Comparison of ENCODE assay signal across 15 cellular contexts in the genomic region with DNA sequence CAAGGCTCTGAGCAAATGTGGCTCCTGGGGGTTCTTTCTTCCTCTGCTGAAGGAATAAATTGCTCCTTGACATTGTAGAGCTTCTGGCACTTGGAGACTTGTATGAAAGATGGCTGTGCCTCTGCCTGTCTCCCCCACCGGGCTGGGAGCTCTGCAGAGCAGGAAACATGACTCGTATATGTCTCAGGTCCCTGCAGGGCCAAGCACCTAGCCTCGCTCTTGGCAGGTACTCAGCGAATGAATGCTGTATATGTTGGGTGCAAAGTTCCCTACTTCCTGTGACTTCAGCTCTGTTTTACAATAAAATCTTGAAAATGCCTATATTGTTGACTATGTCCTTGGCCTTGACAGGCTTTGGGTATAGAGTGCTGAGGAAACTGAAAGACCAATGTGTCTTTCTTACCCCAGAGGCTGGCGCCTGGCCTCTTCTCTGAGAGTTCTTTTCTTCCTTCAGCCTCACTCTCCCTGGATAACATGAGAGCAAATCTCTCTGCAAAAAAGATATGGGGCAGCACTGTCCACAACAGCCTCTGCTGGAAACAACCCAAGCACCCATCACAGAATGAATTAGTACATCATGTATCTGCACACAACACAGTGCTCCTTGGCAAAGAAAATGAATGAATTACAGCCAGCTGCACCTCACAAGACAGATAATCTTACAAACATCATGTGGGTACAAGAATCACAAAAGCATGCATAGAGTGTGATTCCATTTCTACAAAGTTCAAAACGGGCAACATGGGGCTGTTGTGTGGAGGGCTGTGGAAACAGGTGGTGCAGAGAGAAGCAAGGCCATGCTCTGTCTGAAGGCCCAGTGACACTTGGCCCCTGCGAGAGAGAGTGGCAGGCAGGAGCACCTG. TPM values are rescaled to one million over a fixed set of nuclear protein-coding genes. Genes with fewer than 3 reads are reported as not detected.
DNase-seq lines count a peak whose midpoint lies in the region; ATAC-seq and TF ChIP-seq lines count a peak whose summit lies in the region.
"Had no signal": no experiment of that assay in that cellular context is flagged by ENCODE, and none has a peak within 500 bp of the region (broad histone marks: within the 10 kb centered on the region; RNA-seq: fewer than 3 reads in every experiment).

No MANE protein-coding gene starts in this region.

- H3K27ac Mint-ChIP-seq in activated naive CD4-positive, alpha-beta T cell treated with anti-CD3 and anti-CD28 coated beads, Interleukin-2, amount 50 U/mL, for 72 hours = peak overlapping the region in 1 of 2 donors; percentile 22
- peak overlapping the region; percentile 33 for H3K27ac Mint-ChIP-seq in T-helper 1 cell treated with Interleukin-12 subunit alpha and Interleukin-12 subunit beta and Interleukin-4 antibody, amounts not matched to agents 30 μg/mL and 1 μg/mL, for 36 hours
- no peak overlapping the region for H3K27ac Mint-ChIP-seq in stimulated activated naive CD8-positive, alpha-beta T cell treated with anti-CD3 and anti-CD28 coated beads, Interleukin-15, amount 100 ng/mL, for 72 hours

- H4K20me1 ChIP-seq in hepatocyte (ENCODE audit: insufficient read depth, poor library complexity, severe bottlenecking) = no peaks in the 10 kb centered on the region

- no peaks in the 10 kb centered on the region for H3K27me3 Mint-ChIP-seq in T-helper 1 cell treated with Interleukin-12 subunit alpha and Interleukin-12 subunit beta and Interleukin-4 antibody, amounts not matched to agents 30 μg/mL and 1 μg/mL, for 36 hours (ENCODE audit: low read depth)
- H3K27me3 Mint-ChIP-seq in stimulated activated naive CD8-positive, alpha-beta T cell treated with anti-CD3 and anti-CD28 coated beads, Interleukin-15, amount 100 ng/mL, for 72 hours = peaks cover 7% of the 10 kb centered on the region

- intact Hi-C loops in vagina (cut with DNase I) = no loop called here

- H3K4me2 ChIP-seq in hepatocyte = no peak overlapping the region

- no peak overlapping the region for H3K27ac ChIP-seq in hepatocyte
- no peak overlapping the region for H3K27ac ChIP-seq in vagina
- H3K27ac ChIP-seq: heart left ventricle had no signal

- no peaks in the 10 kb centered on the region for H3K9me2 ChIP-seq in hepatocyte (replicated peaks; ENCODE audit: insufficient read depth)

- DNase-seq in activated naive CD4-positive, alpha-beta T cell treated with anti-CD3 and anti-CD28 coated beads, Interleukin-2, amount 50 U/mL, for 72 hours (ENCODE audit: low spot score in 2 of 2) = no peak
- DNase-seq in activated naive CD4-positive, alpha-beta T cell treated with anti-CD3 and anti-CD28 coated beads, Interleukin-2, amount 50 U/mL, for 16 hours = no peak
- DNase-seq in hepatocyte (ENCODE audit: low spot score) = peak; percentile 36
- DNase-seq in vagina (ENCODE audit: extremely low spot score in 2 of 2) = peak; percentile 52 to 64
- no peak for DNase-seq in stimulated activated naive CD8-positive, alpha-beta T cell treated with anti-CD3 and anti-CD28 coated beads, Interleukin-15, amount 100 ng/mL, for 72 hours
- DNase-seq: activated effector memory CD4-positive, alpha-beta T cell treated with anti-CD3 and anti-CD28 coated beads, Interleukin-2, amount 50 U/mL, for 16 hours; COR-L47; dermis blood vessel endothelial cell; heart left ventricle; NCI-H1417 treated with DMSO at 0.1 percent for 48 hours; NCI-H345; Right ventricle myocardium superior had no signal

- no peak overlapping the region for H3K4me3 Mint-ChIP-seq in T-helper 1 cell treated with Interleukin-12 subunit alpha and Interleukin-12 subunit beta and Interleukin-4 antibody, amounts not matched to agents 30 μg/mL and 1 μg/mL, for 36 hours
- no peak overlapping the region for H3K4me3 Mint-ChIP-seq in stimulated activated naive CD8-positive, alpha-beta T cell treated with anti-CD3 and anti-CD28 coated beads, Interleukin-15, amount 100 ng/mL, for 72 hours

- 76% methylated on average over 7 of the region's 7 CpGs for WGBS in hepatocyte (ENCODE audit: low lambda C conversion rate, missing lambda C conversion rate)

- H3K79me2 ChIP-seq in hepatocyte = no peaks in the 10 kb centered on the region

- H3K4me1 ChIP-seq in hepatocyte (ENCODE audit: insufficient read depth) (no peaks in the 10 kb centered on the region), vagina (no peaks in the 10 kb centered on the region)

- no peaks in the 10 kb centered on the region for H3K27me3 ChIP-seq in hepatocyte
- no peaks in the 10 kb centered on the region for H3K27me3 ChIP-seq in vagina
- H3K27me3 ChIP-seq: heart left ventricle had no signal

- H3K9me3 Mint-ChIP-seq in activated naive CD4-positive, alpha-beta T cell treated with anti-CD3 and anti-CD28 coated beads, Interleukin-2, amount 50 U/mL, for 72 hours = no peaks in the 10 kb centered on the region
- no peaks in the 10 kb centered on the region for H3K9me3 Mint-ChIP-seq in T-helper 1 cell treated with Interleukin-12 subunit alpha and Interleukin-12 subunit beta and Interleukin-4 antibody, amounts not matched to agents 30 μg/mL and 1 μg/mL, for 36 hours
- no peaks in the 10 kb centered on the region for H3K9me3 Mint-ChIP-seq in stimulated activated naive CD8-positive, alpha-beta T cell treated with anti-CD3 and anti-CD28 coated beads, Interleukin-15, amount 100 ng/mL, for 72 hours

- H3K9me3 ChIP-seq in hepatocyte (ENCODE audit: low read depth) (no peaks in the 10 kb centered on the region), vagina (no peaks in the 10 kb centered on the region)
- H3K9me3 ChIP-seq: heart left ventricle had no signal

- no peak overlapping the region for H2AFZ ChIP-seq in hepatocyte

- TF ChIP-seq CTCF in hepatocyte (IDR thresholded peaks at IDR 0.05; ENCODE audit: poor library complexity) (no peak), vagina (IDR thresholded peaks at IDR 0.05) (no peak)

- H3K4me3 ChIP-seq in hepatocyte (no peak overlapping the region), vagina (no peak overlapping the region)
- H3K4me3 ChIP-seq: heart left ventricle had no signal

- no peak for TF ChIP-seq POLR2A in vagina (IDR thresholded peaks at IDR 0.05)

- peak; percentile 40 to 57 for ATAC-seq in activated naive CD4-positive, alpha-beta T cell treated with anti-CD3 and anti-CD28 coated beads, Interleukin-2, amount 50 U/mL, for 72 hours
- no peak for ATAC-seq in stimulated activated naive CD8-positive, alpha-beta T cell treated with anti-CD3 and anti-CD28 coated beads, Interleukin-15, amount 100 ng/mL, for 72 hours
- no peak for ATAC-seq in GM18519 (IDR thresholded peaks at IDR 0.05; ENCODE audit: low FRiP score, unreplicated experiment)
- ATAC-seq: sciatic nerve had no signal

- no peaks in the 10 kb centered on the region for H3K36me3 Mint-ChIP-seq in activated naive CD4-positive, alpha-beta T cell treated with anti-CD3 and anti-CD28 coated beads, Interleukin-2, amount 50 U/mL, for 72 hours
- no peaks in the 10 kb centered on the region for H3K36me3 Mint-ChIP-seq in T-helper 1 cell treated with Interleukin-12 subunit alpha and Interleukin-12 subunit beta and Interleukin-4 antibody, amounts not matched to agents 30 μg/mL and 1 μg/mL, for 36 hours (ENCODE audit: low read depth)

- H3K36me3 ChIP-seq in hepatocyte (replicated peaks; ENCODE audit: insufficient read depth, low read depth) (no peaks in the 10 kb centered on the region), vagina (no peaks in the 10 kb centered on the region)

- peaks cover 32% of the 10 kb centered on the region for H3K4me1 Mint-ChIP-seq in T-helper 1 cell treated with Interleukin-12 subunit alpha and Interleukin-12 subunit beta and Interleukin-4 antibody, amounts not matched to agents 30 μg/mL and 1 μg/mL, for 36 hours (ENCODE audit: low read depth)
- peaks cover 34% of the 10 kb centered on the region for H3K4me1 Mint-ChIP-seq in stimulated activated naive CD8-positive, alpha-beta T cell treated with anti-CD3 and anti-CD28 coated beads, Interleukin-15, amount 100 ng/mL, for 72 hours

RNA-seq across cellular contexts. Expression of a gene that starts 6.5 kb away (rescaled TPM):
- 1 to 10 TPM; 1.6 to 2.1 TPM for total RNA-seq in activated naive CD4-positive, alpha-beta T cell treated with anti-CD3 and anti-CD28 coated beads, Interleukin-2, amount 50 U/mL, for 72 hours
- total RNA-seq in hepatocyte (3.1 and 4.3 TPM in 2 replicates), vagina (253 TPM)
- 4.5 and 7.3 TPM in 2 replicates for polyA plus RNA-seq in hepatocyte

RNA-seq across cellular contexts. Expression of a gene that starts 39.8 kb away (rescaled TPM):
- 100 to 1,000 TPM; 137 to 305 TPM for total RNA-seq in activated naive CD4-positive, alpha-beta T cell treated with anti-CD3 and anti-CD28 coated beads, Interleukin-2, amount 50 U/mL, for 72 hours
- total RNA-seq in hepatocyte = 22.6 and 26.5 TPM in 2 replicates
- polyA plus RNA-seq in hepatocyte = 11.5 and 15.1 TPM in 2 replicates
- 39.0 TPM for total RNA-seq in vagina

Comparison
In these comparisons a context has a peak if more than half of its experiments do, and no peak if none do; other contexts are left out.
1. ATAC-seq: peak in activated naive CD4-positive, alpha-beta T cell treated with anti-CD3 and anti-CD28 coated beads, Interleukin-2, amount 50 U/mL, for 72 hours (2 of 2); none in stimulated activated naive CD8-positive, alpha-beta T cell treated with anti-CD3 and anti-CD28 coated beads, Interleukin-15, amount 100 ng/mL, for 72 hours (single experiment) and GM18519 (single experiment).
2. DNase-seq: peak in hepatocyte (single experiment) and vagina (2 of 2); none in activated naive CD4-positive, alpha-beta T cell treated with anti-CD3 and anti-CD28 coated beads, Interleukin-2, amount 50 U/mL, for 72 hours (0 of 2), activated naive CD4-positive, alpha-beta T cell treated with anti-CD3 and anti-CD28 coated beads, Interleukin-2, amount 50 U/mL, for 16 hours (single experiment) and stimulated activated naive CD8-positive, alpha-beta T cell treated with anti-CD3 and anti-CD28 coated beads, Interleukin-15, amount 100 ng/mL, for 72 hours (0 of 2).
3. RNA of a gene that starts 6.5 kb away (total RNA-seq): 253 TPM in vagina (single experiment); 3.1 to 4.3 TPM in hepatocyte and 1.6 to 2.1 TPM in activated naive CD4-positive, alpha-beta T cell treated with anti-CD3 and anti-CD28 coated beads, Interleukin-2, amount 50 U/mL, for 72 hours; every median in the first group is over 10 times any median in the second.